In genomic region chr11:18757742-18758294, GRCh38 we compare ENCODE assay signal across 34 cellular contexts. TPM values are rescaled to one million over a fixed set of nuclear protein-coding genes. Genes with fewer than 3 reads are reported as not detected.
"Had no signal": no experiment of that assay in that cellular context is flagged by ENCODE, and none has a peak within 500 bp of the region (broad histone marks: within the 10 kb centered on the region; RNA-seq: fewer than 3 reads in every experiment).

No MANE protein-coding gene starts in this region.

- H3K4me3 ChIP-seq: ascending aorta, PC-9 had no signal

- H3K27ac Mint-ChIP-seq: activated B cell treated with CpG ODN at 0.5 μM for 24 hours; activated CD8-positive, alpha-beta T cell treated with anti-CD3 and anti-CD28 coated beads for 36 hours; activated naive CD4-positive, alpha-beta T cell treated with anti-CD3 and anti-CD28 coated beads, Interleukin-2, amount 50 U/mL, for 24 hours; activated naive CD8-positive, alpha-beta T cell treated with anti-CD3 and anti-CD28 coated beads, Interleukin-2, amount 10 ng/mL, durations not matched to agents 7 days and 5 days; activated T-cell treated with anti-CD3 and anti-CD28 coated beads, Interleukin-2, amount 50 U/mL, for 24 hours; activated T-helper 2 cell treated with anti-CD3 and anti-CD28 coated beads, Interferon-gamma antibody, Interleukin-2, Interleukin-4, amounts not matched to agents 10 μg/mL and 5 μg/mL and 100 μg/mL, durations not matched to agents 14 hours and 24 hours and 36 hours had no signal

- H3K27me3 Mint-ChIP-seq: activated naive CD4-positive, alpha-beta T cell treated with anti-CD3 and anti-CD28 coated beads, Interleukin-2, amount 50 U/mL, for 24 hours had no signal

- H3K4me3 Mint-ChIP-seq: activated B cell treated with CpG ODN at 0.5 μM for 24 hours; activated CD8-positive, alpha-beta T cell treated with anti-CD3 and anti-CD28 coated beads for 36 hours; activated naive CD4-positive, alpha-beta T cell treated with anti-CD3 and anti-CD28 coated beads, Interleukin-2, amount 50 U/mL, for 24 hours; activated naive CD8-positive, alpha-beta T cell treated with anti-CD3 and anti-CD28 coated beads, Interleukin-2, amount 10 ng/mL, durations not matched to agents 7 days and 5 days; activated T-cell treated with anti-CD3 and anti-CD28 coated beads, Interleukin-2, amount 50 U/mL, for 24 hours had no signal

- DNase-seq: activated B cell treated with CpG ODN at 0.5 μM for 24 hours; activated CD4-positive, alpha-beta T cell treated with anti-CD3 and anti-CD28 coated beads for 1 hour; activated CD4-positive, alpha-beta T cell treated with anti-CD3 and anti-CD28 coated beads for 48 hours; activated CD8-positive, alpha-beta T cell treated with anti-CD3 and anti-CD28 coated beads for 36 hours; activated gamma-delta T cell; activated naive CD4-positive, alpha-beta T cell treated with Interleukin-2 at 50 U/mL for 16 hours; activated naive CD8-positive, alpha-beta T cell treated with anti-CD3 and anti-CD28 coated beads, Interleukin-2, amount 10 ng/mL, durations not matched to agents 7 days and 5 days; activated T-cell treated with anti-CD3 and anti-CD28 coated beads, Interleukin-2, amount 50 U/mL, for 24 hours; amygdala; brain microvascular endothelial cell; central memory CD4-positive, alpha-beta T cell; MM.1S; MV-4-11; NCI-H1092; NCI-H1436 treated with DMSO at 0.1 percent for 48 hours; NCI-H1694 treated with DMSO at 0.1 percent for 48 hours; NCI-H2029; NCI-H510A; NCI-H526; NCI-H748 treated with DMSO at 0.1 percent for 48 hours; NK-92 treated with Interleukin-12 subunit alpha and Interleukin-12 subunit beta, amount 100 ng/mL, for 24 hours; PC-9; SIG-M5; SW 1271; T-helper 1 cell; T-helper 2 cell; T-helper 9 cell had no signal

- H3K4me1 Mint-ChIP-seq: activated B cell treated with CpG ODN at 0.5 μM for 24 hours; activated naive CD4-positive, alpha-beta T cell treated with anti-CD3 and anti-CD28 coated beads, Interleukin-2, amount 50 U/mL, for 24 hours; activated naive CD8-positive, alpha-beta T cell treated with anti-CD3 and anti-CD28 coated beads, Interleukin-2, amount 10 ng/mL, durations not matched to agents 7 days and 5 days had no signal

- H3K36me3 Mint-ChIP-seq: activated naive CD4-positive, alpha-beta T cell treated with anti-CD3 and anti-CD28 coated beads, Interleukin-2, amount 50 U/mL, for 24 hours; activated naive CD8-positive, alpha-beta T cell treated with anti-CD3 and anti-CD28 coated beads, Interleukin-2, amount 10 ng/mL, durations not matched to agents 7 days and 5 days had no signal

- H3K9me3 Mint-ChIP-seq: activated B cell treated with CpG ODN at 0.5 μM for 24 hours; activated CD8-positive, alpha-beta T cell treated with anti-CD3 and anti-CD28 coated beads for 36 hours; activated naive CD4-positive, alpha-beta T cell treated with anti-CD3 and anti-CD28 coated beads, Interleukin-2, amount 50 U/mL, for 24 hours; activated naive CD8-positive, alpha-beta T cell treated with anti-CD3 and anti-CD28 coated beads, Interleukin-2, amount 10 ng/mL, durations not matched to agents 7 days and 5 days; activated T-cell treated with anti-CD3 and anti-CD28 coated beads, Interleukin-2, amount 50 U/mL, for 24 hours; activated T-helper 2 cell treated with anti-CD3 and anti-CD28 coated beads, Interferon-gamma antibody, Interleukin-2, Interleukin-4, amounts not matched to agents 10 μg/mL and 5 μg/mL and 100 μg/mL, durations not matched to agents 14 hours and 24 hours and 36 hours had no signal

- ATAC-seq: activated CD8-positive, alpha-beta T cell treated with anti-CD3 and anti-CD28 coated beads for 36 hours; Right ventricle myocardium inferior had no signal

RNA-seq across cellular contexts. Expression of gene IGSF22, which starts 31.8 kb away (rescaled TPM):
- total RNA-seq: ascending aorta, LHCN-M2, SK-MEL-5 had no signal

RNA-seq across cellular contexts. Expression of gene PTPN5, which starts 33.8 kb away (rescaled TPM):
- total RNA-seq: activated B cell treated with CpG ODN at 0.5 μM for 24 hours; activated CD8-positive, alpha-beta memory T cell treated with anti-CD3 and anti-CD28 coated beads for 36 hours; activated CD8-positive, alpha-beta T cell treated with anti-CD3 and anti-CD28 coated beads for 36 hours; activated naive CD8-positive, alpha-beta T cell treated with anti-CD3 and anti-CD28 coated beads, Interleukin-2, amount 10 ng/mL, durations not matched to agents 7 days and 5 days; activated T-helper 2 cell treated with anti-CD3 and anti-CD28 coated beads, Interferon-gamma antibody, Interleukin-2, Interleukin-4, amounts not matched to agents 10 μg/mL and 5 μg/mL and 100 μg/mL, durations not matched to agents 14 hours and 24 hours and 36 hours; LHCN-M2; PC-9; SK-MEL-5 had no signal
